18 cellular contexts compared by ENCODE assay signal in genomic region chr18:55054591-55054990, GRCh38.
DNase-seq lines count a peak whose midpoint lies in the region; ATAC-seq and TF ChIP-seq lines count a peak whose summit lies in the region.
"Had no signal": no experiment of that assay in that cellular context is flagged by ENCODE, and none has a peak within 500 bp of the region (broad histone marks: within the 10 kb centered on the region; RNA-seq: fewer than 3 reads in every experiment).

No MANE protein-coding gene starts in this region.

- ATAC-seq in HG03108 (IDR thresholded peaks at IDR 0.05; ENCODE audit: unreplicated experiment): no peak
- no peak for ATAC-seq in GM18505 (IDR thresholded peaks at IDR 0.05; ENCODE audit: unreplicated experiment)
- ATAC-seq: gastroesophageal sphincter, left colon, mucosa of descending colon, right cardiac atrium had no signal

- DNase-seq in GM04503 (ENCODE audit: low read depth) (peak; percentile 54), astrocyte of the cerebellum (ENCODE audit: low read depth) (peak; percentile 28), hippocampal formation (lab: John Stamatoyannopoulos, UW) (peak; percentile 30 to 80)
- DNase-seq in activated CD4-positive, alpha-beta T cell treated with anti-CD3 and anti-CD28 coated beads for 4 hours: no peak
- DNase-seq: activated CD4-positive, alpha-beta T cell treated with anti-CD3 and anti-CD28 coated beads for 1 hour; AML-193; Caco-2; H9; left colon; mucosa of descending colon; NCI-H1694; right cardiac atrium had no signal

- in situ Hi-C loops in astrocyte of the cerebellum (cut with HindIII; ENCODE audit: low sequenced_read_pairs): no loop called here

- no peak for TF ChIP-seq POLR2A in GM18505 (IDR thresholded peaks at IDR 0.05; ENCODE audit: borderline replicate concordance, extremely low read depth, insufficient read depth, insufficient read length)

- H3K9me3 ChIP-seq in skeletal muscle satellite cell (replicated peaks; ENCODE audit: low read length): no peaks in the 10 kb centered on the region
- H3K9me3 ChIP-seq: Caco-2, gastroesophageal sphincter, mucosa of descending colon, tibial nerve had no signal

- H3K9ac ChIP-seq in skeletal muscle satellite cell (ENCODE audit: low read depth, low read length): no peak overlapping the region

- H3K4me1 ChIP-seq in skeletal muscle satellite cell (ENCODE audit: control insufficient read depth, insufficient read depth, low read length): no peaks in the 10 kb centered on the region
- H3K4me1 ChIP-seq: Caco-2, gastroesophageal sphincter, tibial nerve had no signal

- no peaks in the 10 kb centered on the region for H3K36me3 ChIP-seq in skeletal muscle satellite cell (ENCODE audit: insufficient read depth, low read length)
- H3K36me3 ChIP-seq: cardiac muscle cell, gastroesophageal sphincter, tibial nerve had no signal

- peaks cover 6% of the 10 kb centered on the region for H3K27me3 ChIP-seq in skeletal muscle satellite cell (ENCODE audit: control insufficient read depth, insufficient read depth, low read length)
- H3K27me3 ChIP-seq: cardiac muscle cell, gastroesophageal sphincter, tibial nerve had no signal

- no peak for TF ChIP-seq CTCF in astrocyte of the cerebellum (IDR thresholded peaks at IDR 0.05; ENCODE audit: low read depth, low read length, missing control alignments)

- H3K4me3 ChIP-seq in astrocyte of the cerebellum (ENCODE audit: low read depth, low read length) (no peak overlapping the region), skeletal muscle satellite cell (ENCODE audit: low read length) (no peak overlapping the region)
- H3K4me3 ChIP-seq: cardiac muscle cell, gastroesophageal sphincter, mucosa of descending colon, tibial nerve had no signal

- peak overlapping the region; percentile 45 for H3K4me2 ChIP-seq in skeletal muscle satellite cell (ENCODE audit: low read length)

Comparison
In these comparisons a context has a peak if more than half of its experiments do, and no peak if none do; other contexts are left out.
1. DNase-seq: peak in GM04503 (single experiment), astrocyte of the cerebellum (single experiment) and hippocampal formation (2 of 2); none in activated CD4-positive, alpha-beta T cell treated with anti-CD3 and anti-CD28 coated beads for 4 hours (0 of 2).